15 cellular contexts compared by ENCODE assay signal in genomic region chr14:34175574-34175973, GRCh38.
DNase-seq lines count a peak whose midpoint lies in the region; ATAC-seq and TF ChIP-seq lines count a peak whose summit lies in the region.
"Had no signal": no experiment of that assay in that cellular context is flagged by ENCODE, and none has a peak within 500 bp of the region (broad histone marks: within the 10 kb centered on the region; RNA-seq: fewer than 3 reads in every experiment).

No MANE protein-coding gene starts in this region.

- no peak overlapping the region for H2AK5ac ChIP-seq in mesendoderm (ENCODE audit: low read length)

- no peaks in the 10 kb centered on the region for H3K36me3 ChIP-seq in mesendoderm (ENCODE audit: control insufficient read depth, insufficient read depth, low read length)
- H3K36me3 ChIP-seq: MG63, pancreas had no signal

- no peaks in the 10 kb centered on the region for H3K79me1 ChIP-seq in mesendoderm (ENCODE audit: low read length)

- no peaks in the 10 kb centered on the region for H3K79me2 ChIP-seq in mesendoderm (ENCODE audit: control insufficient read depth, insufficient read depth, low read length)

- no peak overlapping the region for H4K5ac ChIP-seq in mesendoderm (ENCODE audit: low read length)

- DNase-seq in GM12864 (ENCODE audit: low read depth): peak; percentile 15
- DNase-seq in GM13976 (ENCODE audit: low spot score): no peak
- DNase-seq in COR-L47 (lab: John Stamatoyannopoulos, UW): no peak
- no peak for DNase-seq in mesendoderm
- DNase-seq: activated CD4-positive, alpha-beta T cell treated with anti-CD3 and anti-CD28 coated beads for 1 hour; MG63; pancreas; SHP77; stimulated activated naive CD8-positive, alpha-beta T cell treated with anti-CD3 and anti-CD28 coated beads, Interleukin-15, Interleukin-2, amounts not matched to agents 100 U/mL and 50 U/mL, for 24 hours; T-helper 17 cell had no signal

- no peak overlapping the region for H2BK120ac ChIP-seq in mesendoderm (ENCODE audit: low read depth, low read length)

- H3K4me3 ChIP-seq in GM12864 (ENCODE audit: low read depth, low read length) (no peak overlapping the region), mesendoderm (ENCODE audit: low read length) (no peak overlapping the region)
- H3K4me3 ChIP-seq: MG63, pancreas, smooth muscle cell had no signal

- H3K18ac ChIP-seq in mesendoderm (ENCODE audit: low read length): no peak overlapping the region

- H3K56ac ChIP-seq in mesendoderm (ENCODE audit: low read length): no peak overlapping the region

- ATAC-seq in GM19043 (IDR thresholded peaks at IDR 0.05; ENCODE audit: low read depth, unreplicated experiment) (peak; percentile 79), HG02610 (IDR thresholded peaks at IDR 0.05; ENCODE audit: unreplicated experiment) (peak; percentile 50), HG03565 (IDR thresholded peaks at IDR 0.05; ENCODE audit: unreplicated experiment) (peak; percentile 55), HG03520 (IDR thresholded peaks at IDR 0.05; ENCODE audit: unreplicated experiment) (no peak)
- ATAC-seq: pancreas; stimulated activated naive CD8-positive, alpha-beta T cell treated with anti-CD3 and anti-CD28 coated beads, Interleukin-15, Interleukin-2, amounts not matched to agents 100 U/mL and 50 U/mL, for 24 hours; T-helper 17 cell had no signal

- no peak overlapping the region for H2BK5ac ChIP-seq in mesendoderm (ENCODE audit: low read length)

- in situ Hi-C loops in GM13976 (cut with MboI; ENCODE audit: low sequenced_read_pairs, unreplicated experiment): no loop called here

- TF ChIP-seq CTCF in GM12864 (IDR thresholded peaks at IDR 0.05; ENCODE audit: low read depth, low read length, missing control alignments) (no peak), GM13976 (IDR thresholded peaks at IDR 0.05; ENCODE audit: borderline replicate concordance, control extremely low read depth, extremely low read depth, insufficient read depth, missing control alignments) (no peak)

- H3K27me3 ChIP-seq in mesendoderm (ENCODE audit: insufficient read depth, low read length, poor library complexity): no peaks in the 10 kb centered on the region
- H3K27me3 ChIP-seq: MG63, pancreas had no signal

- H3K4ac ChIP-seq in mesendoderm (ENCODE audit: low read depth, low read length): no peak overlapping the region

- H3K4me1 ChIP-seq in mesendoderm (ENCODE audit: control insufficient read depth, low read depth, low read length): no peaks in the 10 kb centered on the region

- no CpG with 5 or more reads among the region's 2 CpGs for WGBS in mesendoderm (ENCODE audit: extremely low coverage, insufficient coverage, low lambda C conversion rate)

- H3K23ac ChIP-seq in mesendoderm (ENCODE audit: low read length): no peak overlapping the region

- H2BK15ac ChIP-seq in mesendoderm (replicated peaks; ENCODE audit: low read depth): no peak overlapping the region

- H3K4me2 ChIP-seq in mesendoderm (ENCODE audit: low read length): no peak overlapping the region
- H3K4me2 ChIP-seq: smooth muscle cell had no signal

- H4K8ac ChIP-seq in mesendoderm (ENCODE audit: low read depth, low read length): no peak overlapping the region

- no peak overlapping the region for H3K9ac ChIP-seq in mesendoderm (ENCODE audit: low read length)

- no peak overlapping the region for H3K27ac ChIP-seq in mesendoderm (ENCODE audit: low read depth, low read length)
- H3K27ac ChIP-seq: pancreas had no signal
